10 cellular contexts compared by ENCODE assay signal in genomic region chr9:68357119-68357714, GRCh38. TPM values are rescaled to one million over a fixed set of nuclear protein-coding genes. Genes with fewer than 3 reads are reported as not detected.
A peak's percentile ranks its signal among the peaks of the same experiment; 100 is the strongest.
DNase-seq lines count a peak whose midpoint lies in the region; TF ChIP-seq lines count a peak whose summit lies in the region.
"Not testable (repeated sequence)": the region's sequence is repeated elsewhere in the genome, so short reads cannot be mapped to it uniquely, and the experiment has no call there.
"Had no signal": no experiment of that assay in that cellular context is flagged by ENCODE, and none has a peak within 500 bp of the region (broad histone marks: within the 10 kb centered on the region; RNA-seq: fewer than 3 reads in every experiment).

No MANE protein-coding gene starts in this region.

- H3K4me1 Mint-ChIP-seq in activated naive CD8-positive, alpha-beta T cell (ENCODE audit: low read depth); endothelial cell (ENCODE audit: unreplicated experiment): not testable (repeated sequence)

- not testable (repeated sequence) for H3K9me3 ChIP-seq in HUES48 (ENCODE audit: control insufficient read depth, insufficient read depth, low read length); iPS DF 6.9 (ENCODE audit: control insufficient read depth, insufficient read depth, low read length); mucosa of rectum (ENCODE audit: control insufficient read depth in 2 of 2, low read length in 2 of 2); transverse colon

- H3K27me3 Mint-ChIP-seq in activated naive CD8-positive, alpha-beta T cell = not testable (repeated sequence)
- H3K27me3 Mint-ChIP-seq in endothelial cell (ENCODE audit: unreplicated experiment) = peaks cover 13% of the 10 kb centered on the region

- not testable (repeated sequence) for H3K27ac Mint-ChIP-seq in activated naive CD8-positive, alpha-beta T cell; endothelial cell (ENCODE audit: unreplicated experiment)

- TF ChIP-seq CTCF in endothelial cell (IDR thresholded peaks at IDR 0.05; ENCODE audit: unreplicated experiment); transverse colon (IDR thresholded peaks at IDR 0.05): not testable (repeated sequence)

- intact Hi-C loops in transverse colon (cut with DNase I; ENCODE audit: low total_unique reads) = not testable (repeated sequence)

- not testable (repeated sequence) for TF ChIP-seq POLR2A in transverse colon (IDR thresholded peaks at IDR 0.05)

- peak overlapping the region; percentile 46; the same call in 1 of the 2 replicates for H3K4me3 ChIP-seq in HUES48 (ENCODE audit: low read depth, low read length)
- peak overlapping the region; percentile 46; the same call in 1 of the 2 replicates for H3K4me3 ChIP-seq in iPS DF 6.9 (ENCODE audit: low read length)
- H3K4me3 ChIP-seq in mucosa of rectum (ENCODE audit: low read length in 2 of 2) = peak overlapping the region; percentile 37 to 50
- peak overlapping the region; percentile 52 to 77 (median 70) for H3K4me3 ChIP-seq in transverse colon

- in situ Hi-C loops in G401 (cut with HindIII; ENCODE audit: low sequenced_read_pairs); transverse colon (cut with MboI; ENCODE audit: low pct_ligation_motif_present in 1 of 4, low pct_unique_long_range_greater_than_20kb in 1 of 4, low sequenced_read_pairs in 3 of 4): not testable (repeated sequence)

- H3K9ac ChIP-seq in HUES48 (ENCODE audit: low read depth, low read length) = not testable (repeated sequence)
- peak overlapping the region in 1 of 2 donors; percentile 33 for H3K9ac ChIP-seq in mucosa of rectum (ENCODE audit: low read depth in 1 of 2, low read length in 2 of 2)

- DNase-seq in G401 (ENCODE audit: low spot score) (peak; percentile 30), endothelial cell (ENCODE audit: low spot score) (peak; percentile 7), retina (peak; percentile 51), transverse colon (peak; percentile 7)
- not testable (repeated sequence) for DNase-seq in iPS DF 6.9 (ENCODE audit: low read depth, low spot score)

- WGBS in iPS DF 6.9 (ENCODE audit: insufficient coverage, insufficient read length) = no CpG with 5 or more reads among the region's 57 CpGs
- 9% methylated on average over 31 of the region's 57 CpGs; no CpG with 5 or more reads in 1 of the 2 donors for WGBS in transverse colon (ENCODE audit: low coverage in 1 of 2), 2 donors

- H3K9me3 Mint-ChIP-seq in activated naive CD8-positive, alpha-beta T cell (ENCODE audit: low read depth); endothelial cell (ENCODE audit: unreplicated experiment): not testable (repeated sequence)

- not testable (repeated sequence) for H3K4me1 ChIP-seq in HUES48 (ENCODE audit: control insufficient read depth, insufficient read depth, low read length); iPS DF 6.9 (ENCODE audit: control insufficient read depth, insufficient read depth, low read length); mucosa of rectum (ENCODE audit: control insufficient read depth in 2 of 2, insufficient read depth in 2 of 2, low read length in 2 of 2); transverse colon

- peak overlapping the region; percentile 67 for H3K4me3 Mint-ChIP-seq in activated naive CD8-positive, alpha-beta T cell
- peak overlapping the region; percentile 87 for H3K4me3 Mint-ChIP-seq in endothelial cell (ENCODE audit: unreplicated experiment)

- not testable (repeated sequence) for H3K36me3 Mint-ChIP-seq in activated naive CD8-positive, alpha-beta T cell; endothelial cell (ENCODE audit: low read depth, unreplicated experiment)

- H3K27ac ChIP-seq in HUES48 (ENCODE audit: low read depth, low read length); iPS DF 6.9 (ENCODE audit: low read length): not testable (repeated sequence)
- H3K27ac ChIP-seq in mucosa of rectum (ENCODE audit: low read depth in 2 of 2, low read length in 2 of 2) = peak overlapping the region in 1 of 2 donors; percentile 16
- peak overlapping the region; percentile 78 to 93 (median 84) for H3K27ac ChIP-seq in transverse colon

- H3K36me3 ChIP-seq in HUES48 (ENCODE audit: control insufficient read depth, insufficient read depth, low read length); iPS DF 6.9 (ENCODE audit: control insufficient read depth, insufficient read depth, low read length); mucosa of rectum (ENCODE audit: control insufficient read depth in 2 of 2, insufficient read depth in 2 of 2, low read length in 2 of 2); transverse colon: not testable (repeated sequence)

- H3K27me3 ChIP-seq in HUES48 (ENCODE audit: control insufficient read depth, insufficient read depth, low read length) (peaks cover 67% of the 10 kb centered on the region), iPS DF 6.9 (ENCODE audit: control insufficient read depth, insufficient read depth, low read length) (peaks cover 17% of the 10 kb centered on the region), transverse colon (peaks cover 12% of the 10 kb centered on the region)
- H3K27me3 ChIP-seq in mucosa of rectum (ENCODE audit: control insufficient read depth in 2 of 2, insufficient read depth in 2 of 2, low read length in 2 of 2) = not testable (repeated sequence)

- TF ChIP-seq EP300 in transverse colon (IDR thresholded peaks at IDR 0.05; ENCODE audit: low read depth) = not testable (repeated sequence)

RNA-seq across cellular contexts. Expression of gene PGM5, which starts 0.8 kb away (rescaled TPM):
- 0.68 and 1.5 TPM in 2 replicates for total RNA-seq in G401 (2014; rRNA removed; shearing (Covaris generic))
- total RNA-seq in endothelial cell (ENCODE audit: unreplicated experiment) (1.2 TPM), transverse colon (10 to 100 TPM; 78.2 to 94.9 (median 89.4) TPM)
- total RNA-seq: activated naive CD8-positive, alpha-beta T cell treated with anti-CD3 and anti-CD28 coated beads, Interleukin-2, amount 10 ng/mL, durations not matched to agents 7 days and 5 days had no signal

RNA-seq across cellular contexts. Expression of gene FOXD4L3, which starts 54.5 kb away (rescaled TPM):
- total RNA-seq in G401 (2014; rRNA removed; shearing (Covaris generic)) = not detected in 2 replicates
- total RNA-seq in endothelial cell (ENCODE audit: unreplicated experiment) (not detected), transverse colon (not detected)
- total RNA-seq: activated naive CD8-positive, alpha-beta T cell treated with anti-CD3 and anti-CD28 coated beads, Interleukin-2, amount 10 ng/mL, durations not matched to agents 7 days and 5 days; renal cortical epithelial cell had no signal

Comparison
In these comparisons a context has a peak if more than half of its experiments do, and no peak if none do; other contexts are left out.
1. RNA of gene PGM5, which starts 0.8 kb away (total RNA-seq): 78.2 to 94.9 TPM in transverse colon; 1.2 TPM in endothelial cell (single experiment) and 0.68 to 1.5 TPM in G401; every median in the first group is over 10 times any median in the second.
2. Peak in every context shown above with its lines, with median percentiles within 50 percentile points of each other: H3K4me3 ChIP-seq.